Comparison of ENCODE assay signal across 20 cellular contexts in the genomic region with DNA sequence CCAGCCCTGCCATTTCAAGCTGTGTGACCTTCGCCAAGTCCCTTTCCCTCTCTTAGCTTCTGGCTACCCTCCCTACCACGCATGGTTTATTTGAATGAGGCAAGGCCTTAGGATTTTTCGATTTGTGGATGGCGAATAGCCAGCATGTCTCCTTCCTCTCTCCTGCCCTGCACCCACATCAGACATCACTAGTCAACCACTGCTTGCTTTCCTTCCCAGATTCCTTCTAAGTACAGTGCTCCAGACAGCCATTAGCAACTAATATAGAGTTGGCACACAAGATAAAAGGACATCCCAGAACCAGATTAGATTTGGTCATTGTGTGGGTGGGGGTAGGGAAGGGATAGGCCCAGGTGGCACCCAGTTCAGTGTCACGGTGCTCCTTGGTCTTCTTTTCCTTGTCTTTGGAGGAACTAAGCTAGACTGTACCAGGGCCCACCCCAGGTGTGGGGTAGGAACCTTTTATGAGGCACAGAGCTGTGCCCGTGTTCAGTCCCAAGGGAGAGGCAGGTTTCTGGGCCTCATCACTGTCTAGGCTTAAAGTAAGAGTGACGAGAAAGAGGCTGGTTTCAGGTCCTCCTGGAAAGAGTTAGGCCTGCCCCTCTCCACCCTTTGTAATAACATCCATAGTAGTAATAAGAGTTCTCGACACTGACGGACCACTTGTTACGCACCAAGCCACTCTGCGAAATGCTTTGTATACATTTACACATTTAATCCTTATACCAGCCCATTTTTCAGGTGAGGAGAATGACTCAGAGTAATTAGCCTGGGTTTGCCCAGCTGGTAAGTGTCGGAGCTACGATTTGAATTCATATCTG. TPM values are rescaled to one million over a fixed set of nuclear protein-coding genes. Genes with fewer than 3 reads are reported as not detected.
DNase-seq lines count a peak whose midpoint lies in the region; ATAC-seq and TF ChIP-seq lines count a peak whose summit lies in the region.
"Had no signal": no experiment of that assay in that cellular context is flagged by ENCODE, and none has a peak within 500 bp of the region (broad histone marks: within the 10 kb centered on the region; RNA-seq: fewer than 3 reads in every experiment).

No MANE protein-coding gene starts in this region.

- H3K36me3 Mint-ChIP-seq in GM23338 (ENCODE audit: low read depth), result peaks cover 3% of the 10 kb centered on the region; the same call in 1 of the 3 replicates
- H3K36me3 Mint-ChIP-seq in activated B cell treated with CpG ODN at 0.5 μM for 24 hours (ENCODE audit: low read depth), result no peaks in the 10 kb centered on the region
- H3K36me3 Mint-ChIP-seq: activated naive CD4-positive, alpha-beta T cell treated with anti-CD3 and anti-CD28 coated beads, Interleukin-2, amount 10 ng/mL, durations not matched to agents 7 days and 5 days had no signal

- ATAC-seq in GM23338 (no peak), activated B cell treated with CpG ODN at 0.5 μM for 24 hours (ENCODE audit: low read depth) (peak; percentile 71), mucosa of descending colon (peak; percentile 18), HG02885 (IDR thresholded peaks at IDR 0.05; ENCODE audit: poor library complexity, unreplicated experiment) (no peak)
- ATAC-seq: gastrocnemius medialis had no signal

- CTCF ChIA-PET in activated B cell treated with CpG ODN at 0.5 μM for 24 hours (lab: Charles Lee), result interaction anchor here (1.1 to 1.3 kb wide), 4 partner anchors 12 to 225 kb away, joined by 3 to 4 read pairs (median 4); no protein-coding TSS in a partner anchor

- no peak overlapping the region for H3K4me3 Mint-ChIP-seq in GM23338
- peak overlapping the region; percentile 40 for H3K4me3 Mint-ChIP-seq in activated B cell treated with CpG ODN at 0.5 μM for 24 hours
- H3K4me3 Mint-ChIP-seq: activated CD4-positive, alpha-beta T cell treated with anti-CD3 and anti-CD28 coated beads, Interleukin-2, amount 10 ng/mL, durations not matched to agents 24 days and 14 days; activated naive CD4-positive, alpha-beta T cell treated with anti-CD3 and anti-CD28 coated beads, Interleukin-2, amount 10 ng/mL, durations not matched to agents 7 days and 5 days; HFFc6 had no signal

- no peaks in the 10 kb centered on the region; the same call in 1 of the 2 replicates for H3F3A ChIP-seq in GM23338 (replicated peaks; ENCODE audit: low read depth)

- peaks cover 5% of the 10 kb centered on the region for H3K27me3 Mint-ChIP-seq in GM23338 (ENCODE audit: insufficient read depth, low read depth, poor library complexity)
- H3K27me3 Mint-ChIP-seq in activated B cell treated with CpG ODN at 0.5 μM for 24 hours, result no peaks in the 10 kb centered on the region

- DNase-seq in GM23338 (ENCODE audit: low spot score) (no peak), activated B cell treated with CpG ODN at 0.5 μM for 24 hours (peak; percentile 36), mucosa of descending colon (no peak), OCI-M2 (lab: John Stamatoyannopoulos, UW; ENCODE audit: unreplicated experiment) (no peak), NCI-H526 treated with DMSO at 0.1 percent for 48 hours (lab: John Stamatoyannopoulos, UW) (no peak), cerebellar nuclear complex (lab: John Stamatoyannopoulos, UW) (no peak)
- DNase-seq: activated CD4-positive, alpha-beta T cell treated with anti-CD3 and anti-CD28 coated beads, Interleukin-2, amount 10 ng/mL, durations not matched to agents 24 days and 14 days; activated naive CD4-positive, alpha-beta T cell treated with anti-CD3 and anti-CD28 coated beads, Interleukin-2, amount 10 ng/mL, durations not matched to agents 7 days and 5 days; activated T-cell treated with anti-CD3 and anti-CD28 coated beads, Interleukin-2, amount 50 U/mL, for 48 hours; amygdala; C1 segment of cervical spinal cord; cortex of kidney; gastrocnemius medialis; HFFc6; NCI-H2081 treated with DMSO at 0.1 percent for 48 hours; T-helper 2 cell had no signal

- H3K9me2 ChIP-seq in GM23338 (ENCODE audit: insufficient read depth), result no peaks in the 10 kb centered on the region

- peaks cover 6% of the 10 kb centered on the region; the same call in 1 of the 2 replicates for H4K20me1 ChIP-seq in BLaER1
- peaks cover 25% of the 10 kb centered on the region for H4K20me1 ChIP-seq in GM23338 (replicated peaks; ENCODE audit: insufficient read depth)

- no peak overlapping the region for H3K9ac ChIP-seq in BLaER1

- H2AFZ ChIP-seq in GM23338, result no peak overlapping the region

- H3K4me1 Mint-ChIP-seq in GM23338 (peaks cover 51% of the 10 kb centered on the region), activated B cell treated with CpG ODN at 0.5 μM for 24 hours (peaks cover 89% of the 10 kb centered on the region)
- H3K4me1 Mint-ChIP-seq: activated CD4-positive, alpha-beta T cell treated with anti-CD3 and anti-CD28 coated beads, Interleukin-2, amount 10 ng/mL, durations not matched to agents 24 days and 14 days; activated naive CD4-positive, alpha-beta T cell treated with anti-CD3 and anti-CD28 coated beads, Interleukin-2, amount 10 ng/mL, durations not matched to agents 7 days and 5 days had no signal

- intact Hi-C loops in activated B cell treated with CpG ODN at 0.5 μM for 24 hours (cut with micrococcal nuclease), result loop anchor here (2.0 to 5.0 kb wide), 2 partner anchors 223 to 264 kb away; a partner anchor contains a TSS
- intact Hi-C loops in mucosa of descending colon (cut with DNase I, micrococcal nuclease), result loop anchor here in 1 of 2 donors (10.0 kb wide), 1 partner anchor 137 kb away; no protein-coding TSS in a partner anchor

- H3K36me3 ChIP-seq in BLaER1, result no peaks in the 10 kb centered on the region
- H3K36me3 ChIP-seq in GM23338 (ENCODE audit: insufficient read depth), result no peaks in the 10 kb centered on the region
- no peaks in the 10 kb centered on the region for H3K36me3 ChIP-seq in mucosa of descending colon (ENCODE audit: low read depth)
- H3K36me3 ChIP-seq: gastrocnemius medialis, prostate gland had no signal

- H3K27ac Mint-ChIP-seq in GM23338 (no peak overlapping the region; the same call in 1 of the 2 replicates), activated B cell treated with CpG ODN at 0.5 μM for 24 hours (peak overlapping the region; percentile 96)
- H3K27ac Mint-ChIP-seq: activated CD4-positive, alpha-beta T cell treated with anti-CD3 and anti-CD28 coated beads, Interleukin-2, amount 10 ng/mL, durations not matched to agents 24 days and 14 days; activated naive CD4-positive, alpha-beta T cell treated with anti-CD3 and anti-CD28 coated beads, Interleukin-2, amount 10 ng/mL, durations not matched to agents 7 days and 5 days; HFFc6 had no signal

- no peak for TF ChIP-seq CTCF in GM23338 (conservative IDR thresholded peaks at IDR 0.05; ENCODE audit: low read depth in 2 of 2)
- TF ChIP-seq CTCF in activated B cell treated with CpG ODN at 0.5 μM for 24 hours (IDR thresholded peaks at IDR 0.05), result no peak
- TF ChIP-seq CTCF in mucosa of descending colon (IDR thresholded peaks at IDR 0.05), result no peak

- no peaks in the 10 kb centered on the region for H3K9me3 Mint-ChIP-seq in GM23338
- H3K9me3 Mint-ChIP-seq in activated B cell treated with CpG ODN at 0.5 μM for 24 hours, result no peaks in the 10 kb centered on the region
- H3K9me3 Mint-ChIP-seq: activated CD4-positive, alpha-beta T cell treated with anti-CD3 and anti-CD28 coated beads, Interleukin-2, amount 10 ng/mL, durations not matched to agents 24 days and 14 days; activated naive CD4-positive, alpha-beta T cell treated with anti-CD3 and anti-CD28 coated beads, Interleukin-2, amount 10 ng/mL, durations not matched to agents 7 days and 5 days; HFFc6 had no signal

- H3K27me3 ChIP-seq in BLaER1 (no peaks in the 10 kb centered on the region), GM23338 (ENCODE audit: insufficient read depth) (no peaks in the 10 kb centered on the region)
- H3K27me3 ChIP-seq: gastrocnemius medialis had no signal

- H3K4me3 ChIP-seq in BLaER1 (no peak overlapping the region), GM23338 (no peak overlapping the region), mucosa of descending colon (no peak overlapping the region)
- H3K4me3 ChIP-seq: gastrocnemius medialis, prostate gland had no signal

- no peak overlapping the region for H3K27ac ChIP-seq in BLaER1
- H3K27ac ChIP-seq in GM23338 (ENCODE audit: low read depth), result peak overlapping the region; percentile 85
- H3K27ac ChIP-seq: gastrocnemius medialis, prostate gland had no signal

- POLR2A ChIA-PET in activated B cell treated with CpG ODN at 0.5 μM for 24 hours (lab: Charles Lee), result interaction anchor here (0.6 to 4.5 kb wide), 7 partner anchors 8 to 506 kb away, joined by 3 to 37 read pairs (median 5); a partner anchor contains a TSS

- H3K4me1 ChIP-seq in BLaER1 (peaks cover 65% of the 10 kb centered on the region), GM23338 (ENCODE audit: insufficient read depth) (peaks cover 44% of the 10 kb centered on the region), mucosa of descending colon (ENCODE audit: low read depth) (peaks cover 3% of the 10 kb centered on the region)
- H3K4me1 ChIP-seq: gastrocnemius medialis, prostate gland had no signal

- H3K9me3 ChIP-seq in BLaER1, result no peaks in the 10 kb centered on the region
- no peaks in the 10 kb centered on the region for H3K9me3 ChIP-seq in mucosa of descending colon
- H3K9me3 ChIP-seq: gastrocnemius medialis, prostate gland had no signal

- peaks cover 89% of the 10 kb centered on the region for H3K79me2 ChIP-seq in GM23338 (replicated peaks; ENCODE audit: insufficient read depth)

- H3K4me2 ChIP-seq in BLaER1, result peak overlapping the region; percentile 71
- H3K4me2 ChIP-seq in GM23338, result peak overlapping the region; percentile 61

RNA-seq across cellular contexts. Expression of a gene that starts 8.6 kb away (rescaled TPM):
- total RNA-seq in GM23338 (2014; rRNA removed; shearing (Covaris generic)), result 166 and 187 TPM in 2 replicates
- polyA plus RNA-seq in GM23338 (2016; fragmentation: Nextera tagmentation; extraction: Ambion mirVana), result 116 and 120 TPM in 2 replicates
- total RNA-seq in activated B cell treated with CpG ODN at 0.5 μM for 24 hours (14.7 and 19.0 TPM in 2 replicates), mucosa of descending colon (1 to 10 TPM in 1 of 3 donors, under 1 TPM in 2; 0.82 to 2.7 (median 0.90) TPM)
- total RNA-seq: activated CD4-positive, alpha-beta T cell treated with anti-CD3 and anti-CD28 coated beads, Interleukin-2, amount 10 ng/mL, durations not matched to agents 24 days and 14 days; MCF 10A had no signal

Comparison
In these comparisons a context has a peak if more than half of its experiments do, and no peak if none do; other contexts are left out.
1. ATAC-seq: peak in activated B cell treated with CpG ODN at 0.5 μM for 24 hours (single experiment) and mucosa of descending colon (single experiment); none in GM23338 (single experiment) and HG02885 (single experiment).